In the genomic region with DNA sequence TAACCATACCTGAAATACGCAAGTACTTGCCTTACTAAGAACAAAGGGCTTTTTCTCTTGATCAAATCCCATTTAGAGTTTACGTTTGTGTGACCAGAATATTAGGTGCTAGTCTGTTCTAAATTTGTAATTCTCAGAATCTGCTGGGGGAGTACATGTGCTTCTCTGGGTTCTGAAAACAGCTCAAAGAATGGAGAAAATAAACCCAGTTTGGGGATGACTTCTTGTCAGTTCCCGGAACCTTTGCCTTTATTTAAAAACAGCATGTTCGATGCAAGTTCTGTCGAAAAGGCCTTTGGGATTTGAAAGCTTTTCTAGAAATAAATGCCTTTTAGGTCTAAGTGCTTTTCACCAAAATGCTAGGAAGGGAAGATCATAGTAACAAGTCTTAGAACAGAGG, we compare ENCODE assay signal across 8 cellular contexts.
DNase-seq lines count a peak whose midpoint lies in the region; ATAC-seq, FAIRE-seq and TF ChIP-seq lines count a peak whose summit lies in the region.

No MANE protein-coding gene starts in this region.

- no peaks in the 10 kb centered on the region for H3K27me3 ChIP-seq in Caco-2 (replicated peaks; ENCODE audit: control insufficient read depth, insufficient read depth, low read length)

- no peaks in the 10 kb centered on the region for H3K9me3 ChIP-seq in Caco-2
- H3K9me3 ChIP-seq in T-helper 17 cell (ENCODE audit: control insufficient read depth, low read length, poor library complexity, severe bottlenecking): no peaks in the 10 kb centered on the region

- H3K4me3 ChIP-seq in Caco-2 (ENCODE audit: low read depth, low read length) (peak overlapping the region; percentile 36), fibroblast of mammary gland (ENCODE audit: control insufficient read depth, low read depth, low read length) (peak overlapping the region; percentile 81)

- H3K36me3 ChIP-seq in Caco-2 (ENCODE audit: control insufficient read depth, insufficient read depth, low read length): peaks cover 14% of the 10 kb centered on the region

- intact Hi-C loops in Caco-2 (cut with micrococcal nuclease; ENCODE audit: unreplicated experiment): loop anchor here (2.0 to 10.0 kb wide), 2 partner anchors 46 to 766 kb away; a partner anchor contains a TSS

- POLR2A ChIA-PET in Caco-2 (lab: Charles Lee): interaction anchor here (0.6 to 2.6 kb wide), 8 partner anchors 8 to 1550 kb away, joined by 3 to 21 read pairs (median 4); no protein-coding TSS in a partner anchor

- no peak for TF ChIP-seq POLR2A in H54 (IDR thresholded peaks at IDR 0.05; ENCODE audit: low read depth, low read length)

- H3K36me3 Mint-ChIP-seq in Caco-2 (ENCODE audit: insufficient read depth, unreplicated experiment) (peaks cover 97% of the 10 kb centered on the region), T-helper 17 cell (ENCODE audit: low read depth) (peaks cover 7% of the 10 kb centered on the region)

- H3K27me3 Mint-ChIP-seq in Caco-2 (ENCODE audit: insufficient read depth, unreplicated experiment): no peaks in the 10 kb centered on the region
- no peaks in the 10 kb centered on the region for H3K27me3 Mint-ChIP-seq in T-helper 17 cell

- TSS peak; percentile 53 for BruUV-seq in Caco-2 (replicated peaks; lab: Mats Ljungman, UMichigan)

- FAIRE-seq in H54 (lab: Jason Lieb, UNC): no peak

- no peak for TF ChIP-seq CTCF in Caco-2 (IDR thresholded peaks at IDR 0.05; ENCODE audit: insufficient read depth in 1 of 2, low read depth in 1 of 2, low read length in 1 of 2, severe bottlenecking in 1 of 2, unreplicated experiment in 1 of 2)
- TF ChIP-seq CTCF in fibroblast of mammary gland (conservative IDR thresholded peaks at IDR 0.05; ENCODE audit: control insufficient read depth, insufficient read depth, low read depth, low read length): no peak

- no peak for ATAC-seq in T-helper 17 cell
- ATAC-seq in GM21737 (IDR thresholded peaks at IDR 0.05; ENCODE audit: unreplicated experiment): no peak
- no peak for ATAC-seq in GM19023 (IDR thresholded peaks at IDR 0.05; ENCODE audit: unreplicated experiment)

- CTCF ChIA-PET in Caco-2 (lab: Charles Lee): interaction anchor here (0.9 to 3.7 kb wide), 5 partner anchors 10 to 197 kb away, joined by 3 to 35 read pairs (median 5); no protein-coding TSS in a partner anchor

- peaks cover 79% of the 10 kb centered on the region for H3K4me1 Mint-ChIP-seq in Caco-2 (ENCODE audit: low read depth, unreplicated experiment)
- peaks cover 74% of the 10 kb centered on the region for H3K4me1 Mint-ChIP-seq in T-helper 17 cell

- H3K4me3 Mint-ChIP-seq in Caco-2 (ENCODE audit: unreplicated experiment) (peak overlapping the region; percentile 93), T-helper 17 cell (peak overlapping the region; percentile 95)

- H3K9me3 Mint-ChIP-seq in Caco-2 (ENCODE audit: unreplicated experiment): no peaks in the 10 kb centered on the region

- peaks cover 82% of the 10 kb centered on the region for H3K4me1 ChIP-seq in Caco-2

- DNase-seq in Caco-2 (no peak), T-helper 17 cell (no peak), fibroblast of mammary gland (ENCODE audit: low read depth) (no peak), putamen (ENCODE audit: low spot score) (peak; percentile 39), H54 (ENCODE audit: insufficient read length, low spot score) (no peak), kidney glomerular epithelial cell (lab: John Stamatoyannopoulos, UW) (no peak)

- H3K27ac Mint-ChIP-seq in Caco-2 (ENCODE audit: unreplicated experiment): peak overlapping the region; percentile 79
- H3K27ac Mint-ChIP-seq in T-helper 17 cell: peak overlapping the region; percentile 99
